ENCODE assay signal across 16 cellular contexts in genomic region chr4:2835978-2836377, GRCh38. TPM values are rescaled to one million over a fixed set of nuclear protein-coding genes. Genes with fewer than 3 reads are reported as not detected.
A peak's percentile ranks its signal among the peaks of the same experiment; 100 is the strongest.
DNase-seq lines count a peak whose midpoint lies in the region; ATAC-seq and TF ChIP-seq lines count a peak whose summit lies in the region.
"Had no signal": no experiment of that assay in that cellular context is flagged by ENCODE, and none has a peak within 500 bp of the region (broad histone marks: within the 10 kb centered on the region; RNA-seq: fewer than 3 reads in every experiment).

No MANE protein-coding gene starts in this region.

- H3K4me1 Mint-ChIP-seq in activated CD8-positive, alpha-beta memory T cell treated with anti-CD3 and anti-CD28 coated beads, Interleukin-2, amount 10 ng/mL, durations not matched to agents 7 days and 5 days = peaks cover 61% of the 10 kb centered on the region
- H3K4me1 Mint-ChIP-seq in effector memory CD8-positive, alpha-beta T cell (ENCODE audit: low read depth in 2 of 2) = peaks cover 51 to 58% of the 10 kb centered on the region in 2 donors
- peaks cover 18% of the 10 kb centered on the region for H3K4me1 Mint-ChIP-seq in neural progenitor cell

- peaks cover 29% of the 10 kb centered on the region for H3K36me3 Mint-ChIP-seq in activated CD8-positive, alpha-beta memory T cell treated with anti-CD3 and anti-CD28 coated beads, Interleukin-2, amount 10 ng/mL, durations not matched to agents 7 days and 5 days
- peaks cover 35% of the 10 kb centered on the region for H3K36me3 Mint-ChIP-seq in effector memory CD8-positive, alpha-beta T cell (ENCODE audit: insufficient read depth)
- H3K36me3 Mint-ChIP-seq in neural progenitor cell = peaks cover 3% of the 10 kb centered on the region

- H3K4me1 ChIP-seq in Loucy (ENCODE audit: insufficient read depth, low read length, poor library complexity, severe bottlenecking) (peaks cover 49% of the 10 kb centered on the region), neural progenitor cell (peaks cover 7% of the 10 kb centered on the region)
- H3K4me1 ChIP-seq: colonic mucosa had no signal

- H3K9me3 ChIP-seq in Loucy (ENCODE audit: insufficient read depth, low read depth, low read length) (no peaks in the 10 kb centered on the region), neural progenitor cell (ENCODE audit: low read depth) (no peaks in the 10 kb centered on the region)
- H3K9me3 ChIP-seq: colonic mucosa, thoracic aorta had no signal

- H3K4me3 ChIP-seq in Loucy (ENCODE audit: low read length, poor library complexity, severe bottlenecking) = peak overlapping the region; percentile 71
- H3K4me3 ChIP-seq in neural progenitor cell = no peak overlapping the region
- H3K4me3 ChIP-seq: colonic mucosa, heart left ventricle, thoracic aorta had no signal

- H3K9ac ChIP-seq in Loucy (ENCODE audit: low read depth, low read length, poor library complexity, severe bottlenecking) = peak overlapping the region; percentile 65
- no peak overlapping the region for H3K9ac ChIP-seq in neural progenitor cell

- H3K9me3 Mint-ChIP-seq in activated CD8-positive, alpha-beta memory T cell treated with anti-CD3 and anti-CD28 coated beads, Interleukin-2, amount 10 ng/mL, durations not matched to agents 7 days and 5 days (ENCODE audit: low read depth) = peaks cover 3% of the 10 kb centered on the region
- H3K9me3 Mint-ChIP-seq in effector memory CD8-positive, alpha-beta T cell = peaks cover 0 to 5% of the 10 kb centered on the region in 2 donors
- peaks cover 6% of the 10 kb centered on the region for H3K9me3 Mint-ChIP-seq in neural progenitor cell

- ATAC-seq in activated CD8-positive, alpha-beta memory T cell treated with anti-CD3 and anti-CD28 coated beads, Interleukin-2, amount 10 ng/mL, durations not matched to agents 7 days and 5 days = no peak
- no peak for ATAC-seq in effector memory CD8-positive, alpha-beta T cell (replicated peaks)
- ATAC-seq in GM18867 (IDR thresholded peaks at IDR 0.05; ENCODE audit: unreplicated experiment) = no peak
- ATAC-seq: Panc1 had no signal

- peak overlapping the region; percentile 95 for H3K27ac Mint-ChIP-seq in activated CD8-positive, alpha-beta memory T cell treated with anti-CD3 and anti-CD28 coated beads, Interleukin-2, amount 10 ng/mL, durations not matched to agents 7 days and 5 days
- peak overlapping the region; percentile 88 to 94 for H3K27ac Mint-ChIP-seq in effector memory CD8-positive, alpha-beta T cell
- H3K27ac Mint-ChIP-seq in neural progenitor cell = no peak overlapping the region

- CTCF ChIA-PET in activated CD8-positive, alpha-beta memory T cell treated with anti-CD3 and anti-CD28 coated beads, Interleukin-2, amount 10 ng/mL, durations not matched to agents 7 days and 5 days (lab: Charles Lee) = interaction anchor here (0.9 to 2.3 kb wide), 5 partner anchors 23 to 118 kb away, joined by 3 to 11 read pairs (median 4); no protein-coding TSS in a partner anchor

- H3K27me3 ChIP-seq in Loucy (ENCODE audit: insufficient read depth, low read length, poor library complexity, severe bottlenecking) (no peaks in the 10 kb centered on the region), neural progenitor cell (no peaks in the 10 kb centered on the region)
- H3K27me3 ChIP-seq: colonic mucosa, heart left ventricle had no signal

- H4K20me1 ChIP-seq in Loucy (ENCODE audit: insufficient read depth, low read length, poor library complexity, severe bottlenecking) (peaks cover 8% of the 10 kb centered on the region), neural progenitor cell (ENCODE audit: low read depth) (no peaks in the 10 kb centered on the region)

- no peak overlapping the region for H3K4me3 Mint-ChIP-seq in activated CD8-positive, alpha-beta memory T cell treated with anti-CD3 and anti-CD28 coated beads, Interleukin-2, amount 10 ng/mL, durations not matched to agents 7 days and 5 days
- peak overlapping the region; percentile 66 to 85 for H3K4me3 Mint-ChIP-seq in effector memory CD8-positive, alpha-beta T cell
- H3K4me3 Mint-ChIP-seq in neural progenitor cell = no peak overlapping the region

- no peak overlapping the region for H2AFZ ChIP-seq in Loucy (ENCODE audit: low read length)
- no peak overlapping the region for H2AFZ ChIP-seq in neural progenitor cell (replicated peaks)

- peak; percentile 40 for DNase-seq in activated CD8-positive, alpha-beta memory T cell treated with anti-CD3 and anti-CD28 coated beads, Interleukin-2, amount 10 ng/mL, durations not matched to agents 7 days and 5 days
- DNase-seq in activated CD8-positive, alpha-beta memory T cell treated with anti-CD3 and anti-CD28 coated beads, Interleukin-2, amount 50 U/mL, for 4 hours = no peak
- no peak for DNase-seq in effector memory CD8-positive, alpha-beta T cell
- peak; percentile 80 for DNase-seq in posterior vena cava (ENCODE audit: low spot score)
- DNase-seq in NCI-H526 treated with DMSO at 0.1 percent for 48 hours (lab: John Stamatoyannopoulos, UW) = no peak
- no peak for DNase-seq in neural progenitor cell (ENCODE audit: low spot score)
- DNase-seq: activated CD4-positive, alpha-beta T cell treated with anti-CD3 and anti-CD28 coated beads for 48 hours; colonic mucosa; NCI-H187; NCI-H69; stimulated activated CD4-positive, alpha-beta T cell treated with anti-CD3 and anti-CD28 coated beads, Interleukin-12 subunit alpha, Interleukin-12 subunit beta, amount 100 ng/mL, for 4 hours had no signal

- no peaks in the 10 kb centered on the region for H3K27me3 Mint-ChIP-seq in activated CD8-positive, alpha-beta memory T cell treated with anti-CD3 and anti-CD28 coated beads, Interleukin-2, amount 10 ng/mL, durations not matched to agents 7 days and 5 days
- H3K27me3 Mint-ChIP-seq in effector memory CD8-positive, alpha-beta T cell = no peaks in the 10 kb centered on the region
- H3K27me3 Mint-ChIP-seq in neural progenitor cell (ENCODE audit: insufficient read depth, low read depth) = no peaks in the 10 kb centered on the region

- H3K4me2 ChIP-seq in Loucy (ENCODE audit: low read depth, low read length, poor library complexity, severe bottlenecking) (peak overlapping the region; percentile 99), neural progenitor cell (no peak overlapping the region)

- H3K79me2 ChIP-seq in Loucy (ENCODE audit: insufficient read depth, low read length) (peaks cover 16% of the 10 kb centered on the region; the same call in 1 of the 2 replicates), neural progenitor cell (ENCODE audit: low read depth) (no peaks in the 10 kb centered on the region)

- no peak for TF ChIP-seq CTCF in Loucy (conservative IDR thresholded peaks at IDR 0.05; ENCODE audit: low read length)
- no peak for TF ChIP-seq CTCF in neural progenitor cell (IDR thresholded peaks at IDR 0.05)

- H3K36me3 ChIP-seq in Loucy (ENCODE audit: insufficient read depth, low read length) = peaks cover 27% of the 10 kb centered on the region; the same call in 1 of the 2 replicates
- H3K36me3 ChIP-seq in neural progenitor cell = peaks cover 3% of the 10 kb centered on the region
- H3K36me3 ChIP-seq: thoracic aorta had no signal

- H3K9me2 ChIP-seq in Loucy (replicated peaks; ENCODE audit: low read depth, low read length) = no peaks in the 10 kb centered on the region

- peaks cover 14% of the 10 kb centered on the region for H3F3A ChIP-seq in Loucy (ENCODE audit: low read depth)
- H3F3A ChIP-seq in neural progenitor cell (ENCODE audit: low read depth) = peaks cover 15% of the 10 kb centered on the region

- H3K27ac ChIP-seq in neural progenitor cell = no peak overlapping the region
- H3K27ac ChIP-seq: colonic mucosa, thoracic aorta had no signal

- intact Hi-C loops in posterior vena cava (cut with DNase I) = no loop called here

RNA-seq across cellular contexts. Expression of gene ADD1, which starts 7.7 kb away (rescaled TPM):
- 100 to 1,000 TPM; 251 to 260 TPM for total RNA-seq in activated CD8-positive, alpha-beta memory T cell treated with anti-CD3 and anti-CD28 coated beads, Interleukin-2, amount 10 ng/mL, durations not matched to agents 7 days and 5 days
- 100 to 1,000 TPM; 297 to 327 TPM for total RNA-seq in posterior vena cava
- total RNA-seq in neural progenitor cell (ENCODE audit: low replicate concordance) = 131 and 140 TPM in 2 replicates

RNA-seq across cellular contexts. Expression of gene SH3BP2, which starts 43.1 kb away (rescaled TPM):
- 100 to 1,000 TPM in 1 of 2 experiments, 10 to 100 TPM in 1; 88.0 to 105 TPM for total RNA-seq in activated CD8-positive, alpha-beta memory T cell treated with anti-CD3 and anti-CD28 coated beads, Interleukin-2, amount 10 ng/mL, durations not matched to agents 7 days and 5 days
- 10 to 100 TPM; 47.8 to 52.4 TPM for total RNA-seq in posterior vena cava
- 11.8 and 30.8 TPM in 2 replicates for total RNA-seq in neural progenitor cell (ENCODE audit: low replicate concordance)

Comparison
In these comparisons a context has a peak if more than half of its experiments do, and no peak if none do; other contexts are left out.
1. DNase-seq: peak in activated CD8-positive, alpha-beta memory T cell treated with anti-CD3 and anti-CD28 coated beads, Interleukin-2, amount 10 ng/mL, durations not matched to agents 7 days and 5 days (single experiment) and posterior vena cava (single experiment); none in activated CD8-positive, alpha-beta memory T cell treated with anti-CD3 and anti-CD28 coated beads, Interleukin-2, amount 50 U/mL, for 4 hours (single experiment), effector memory CD8-positive, alpha-beta T cell (0 of 3), NCI-H526 treated with DMSO at 0.1 percent for 48 hours (single experiment) and neural progenitor cell (single experiment).
2. H3K4me3 Mint-ChIP-seq: peak in effector memory CD8-positive, alpha-beta T cell (2 of 2); none in activated CD8-positive, alpha-beta memory T cell treated with anti-CD3 and anti-CD28 coated beads, Interleukin-2, amount 10 ng/mL, durations not matched to agents 7 days and 5 days (single experiment) and neural progenitor cell (single experiment).